Comparison of ENCODE assay signal across 20 cellular contexts in the genomic region with DNA sequence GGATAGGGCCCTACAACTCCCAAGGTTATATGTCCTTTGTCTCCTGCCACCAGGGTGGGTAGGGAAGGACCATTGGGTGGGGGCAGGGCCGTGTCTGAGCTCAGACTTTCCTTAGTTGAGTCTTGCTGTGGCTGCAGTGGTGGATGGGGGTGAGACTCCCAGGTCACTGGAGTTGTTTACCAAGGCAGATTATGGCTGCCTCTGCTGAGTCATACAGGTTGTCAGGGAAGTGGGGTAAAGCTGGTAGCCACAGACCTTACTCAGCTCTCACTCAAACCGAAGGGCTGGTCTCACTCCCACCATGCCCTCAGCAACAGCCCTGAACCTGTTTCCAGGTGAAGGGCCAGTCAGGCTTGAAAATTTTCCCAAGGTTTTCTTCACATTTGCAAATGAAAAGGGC. TPM values are rescaled to one million over a fixed set of nuclear protein-coding genes. Genes with fewer than 3 reads are reported as not detected.
A peak's percentile ranks its signal among the peaks of the same experiment; 100 is the strongest.
DNase-seq lines count a peak whose midpoint lies in the region; ATAC-seq, FAIRE-seq and TF ChIP-seq lines count a peak whose summit lies in the region.
"Had no signal": no experiment of that assay in that cellular context is flagged by ENCODE, and none has a peak within 500 bp of the region (broad histone marks: within the 10 kb centered on the region; RNA-seq: fewer than 3 reads in every experiment).

No MANE protein-coding gene starts in this region.

- H3K14ac ChIP-seq in neuronal stem cell (ENCODE audit: low read length), result no peak overlapping the region

- H3K27ac ChIP-seq in HUES6 (ENCODE audit: low read depth, low read length), result peak overlapping the region; percentile 75
- H3K27ac ChIP-seq in neuronal stem cell (replicated peaks; ENCODE audit: low read length), result no peak overlapping the region
- H3K27ac ChIP-seq: neutrophil had no signal

- H3K36me3 ChIP-seq in HUES6 (ENCODE audit: control insufficient read depth, insufficient read depth, low read length) (0 out of 2 replicates have a peak, but pooled peaks cover 2% of the 10 kb centered on the region), neuronal stem cell (replicated peaks in 1 of 2; ENCODE audit: control insufficient read depth in 2 of 2, insufficient read depth in 2 of 2, low read length in 2 of 2) (no peaks in the 10 kb centered on the region)
- H3K36me3 ChIP-seq: neutrophil had no signal

- no peak overlapping the region for H3K4me2 ChIP-seq in neuronal stem cell (ENCODE audit: insufficient read depth, low read length, poor library complexity, severe bottlenecking)

- H3K9me3 ChIP-seq in HUES6 (ENCODE audit: control insufficient read depth, insufficient read depth, low read depth, low read length), result peaks cover 22% of the 10 kb centered on the region
- H3K9me3 ChIP-seq in neuronal stem cell (replicated peaks in 1 of 2; ENCODE audit: control insufficient read depth in 2 of 2, insufficient read depth in 1 of 2, low read depth in 1 of 2, low read length in 2 of 2), result no peaks in the 10 kb centered on the region
- H3K9me3 ChIP-seq: Caco-2, neutrophil had no signal

- no peak overlapping the region for H3K27ac Mint-ChIP-seq in activated naive CD4-positive, alpha-beta T cell treated with anti-CD3 and anti-CD28 coated beads, Interleukin-2, amount 50 U/mL, for 72 hours
- H3K27ac Mint-ChIP-seq in activated T-helper 2 cell treated with anti-CD3 and anti-CD28 coated beads, Interferon-gamma antibody, Interleukin-2, Interleukin-4, amounts not matched to agents 10 μg/mL and 5 μg/mL and 100 μg/mL, durations not matched to agents 14 hours and 24 hours and 36 hours, result no peak overlapping the region
- H3K27ac Mint-ChIP-seq: activated naive CD4-positive, alpha-beta T cell treated with anti-CD3 and anti-CD28 coated beads, Interleukin-2, amount 10 ng/mL, durations not matched to agents 7 days and 5 days; memory B cell; T-cell had no signal

- H2AFZ ChIP-seq in neuronal stem cell (ENCODE audit: low read length), result no peak overlapping the region

- H2BK5ac ChIP-seq in neuronal stem cell (ENCODE audit: low read length), result no peak overlapping the region

- peak overlapping the region; percentile 22 for H3K4me3 ChIP-seq in HUES6 (ENCODE audit: low read depth, low read length)
- no peak overlapping the region for H3K4me3 ChIP-seq in neuronal stem cell (ENCODE audit: low read length in 2 of 2)

- TF ChIP-seq POLR2A in H54 (IDR thresholded peaks at IDR 0.05; ENCODE audit: low read depth, low read length), result no peak

- no peak overlapping the region for H3K23ac ChIP-seq in neuronal stem cell (ENCODE audit: low read depth, low read length, poor library complexity)

- H2BK12ac ChIP-seq in neuronal stem cell (ENCODE audit: low read length), result no peak overlapping the region

- H3K9ac ChIP-seq in HUES6 (ENCODE audit: low read length) (peak overlapping the region; percentile 50), neuronal stem cell (ENCODE audit: low read depth, low read length, poor library complexity) (no peak overlapping the region)

- H3K4ac ChIP-seq in neuronal stem cell (ENCODE audit: low read length), result no peak overlapping the region

- no peak overlapping the region for H2BK15ac ChIP-seq in neuronal stem cell (ENCODE audit: low read length)

- no peaks in the 10 kb centered on the region for H3K27me3 Mint-ChIP-seq in activated T-helper 2 cell treated with anti-CD3 and anti-CD28 coated beads, Interferon-gamma antibody, Interleukin-2, Interleukin-4, amounts not matched to agents 10 μg/mL and 5 μg/mL and 100 μg/mL, durations not matched to agents 14 hours and 24 hours and 36 hours (ENCODE audit: low read depth)
- H3K27me3 Mint-ChIP-seq: activated naive CD4-positive, alpha-beta T cell treated with anti-CD3 and anti-CD28 coated beads, Interleukin-2, amount 10 ng/mL, durations not matched to agents 7 days and 5 days; memory B cell had no signal

- H3K4me1 ChIP-seq in HUES6 (ENCODE audit: control insufficient read depth, insufficient read depth, low read length), result peaks cover 18% of the 10 kb centered on the region
- H3K4me1 ChIP-seq in neuronal stem cell (ENCODE audit: control insufficient read depth in 2 of 2, insufficient read depth in 1 of 2, low read depth in 1 of 2, low read length in 2 of 2), result no peaks in the 10 kb centered on the region
- H3K4me1 ChIP-seq: Caco-2 had no signal

- H3K79me1 ChIP-seq in neuronal stem cell (ENCODE audit: low read depth, low read length), result no peaks in the 10 kb centered on the region

- ATAC-seq in activated naive CD4-positive, alpha-beta T cell treated with anti-CD3 and anti-CD28 coated beads, Interleukin-2, amount 50 U/mL, for 72 hours, result peak; percentile 48 to 91
- ATAC-seq: sciatic nerve, T-cell had no signal

- peaks cover 2% of the 10 kb centered on the region for H3K4me1 Mint-ChIP-seq in activated T-helper 2 cell treated with anti-CD3 and anti-CD28 coated beads, Interferon-gamma antibody, Interleukin-2, Interleukin-4, amounts not matched to agents 10 μg/mL and 5 μg/mL and 100 μg/mL, durations not matched to agents 14 hours and 24 hours and 36 hours (ENCODE audit: low read depth)
- H3K4me1 Mint-ChIP-seq: activated naive CD4-positive, alpha-beta T cell treated with anti-CD3 and anti-CD28 coated beads, Interleukin-2, amount 10 ng/mL, durations not matched to agents 7 days and 5 days; memory B cell; T-cell had no signal

- H2AK5ac ChIP-seq in neuronal stem cell (ENCODE audit: low read depth, low read length), result no peak overlapping the region

- H3K4me3 Mint-ChIP-seq in activated T-helper 2 cell treated with anti-CD3 and anti-CD28 coated beads, Interferon-gamma antibody, Interleukin-2, Interleukin-4, amounts not matched to agents 10 μg/mL and 5 μg/mL and 100 μg/mL, durations not matched to agents 14 hours and 24 hours and 36 hours (ENCODE audit: low read depth), result no peak overlapping the region
- H3K4me3 Mint-ChIP-seq: activated naive CD4-positive, alpha-beta T cell treated with anti-CD3 and anti-CD28 coated beads, Interleukin-2, amount 10 ng/mL, durations not matched to agents 7 days and 5 days; memory B cell; T-cell had no signal

- FAIRE-seq in H54 (lab: Jason Lieb, UNC), result no peak

- WGBS in neuronal stem cell (ENCODE audit: extremely low coverage in 2 of 2, insufficient read length in 2 of 2, insufficient replicate concordance in 1 of 2), 2 donors, result no CpG with 5 or more reads among the region's 2 CpGs

- DNase-seq in activated naive CD4-positive, alpha-beta T cell treated with anti-CD3 and anti-CD28 coated beads, Interleukin-2, amount 50 U/mL, for 72 hours (ENCODE audit: low spot score in 2 of 2), result peak in 1 of 2 donors; percentile 15
- no peak for DNase-seq in activated naive CD4-positive, alpha-beta T cell treated with anti-CD3 and anti-CD28 coated beads, Interleukin-2, amount 50 U/mL, for 16 hours
- peak; percentile 8 for DNase-seq in activated T-helper 2 cell treated with anti-CD3 and anti-CD28 coated beads, Interferon-gamma antibody, Interleukin-2, Interleukin-4, amounts not matched to agents 10 μg/mL and 5 μg/mL and 100 μg/mL, durations not matched to agents 14 hours and 24 hours and 36 hours (ENCODE audit: low spot score)
- peak; percentile 29 for DNase-seq in stimulated activated CD8-positive, alpha-beta memory T cell treated with anti-CD3 and anti-CD28 coated beads, Interleukin-4, amount 100 ng/mL, for 48 hours
- DNase-seq in neuronal stem cell (ENCODE audit: low spot score) (no peak), NOMO-1 treated with dmso at 0.1 percent for 144 hours (lab: John Stamatoyannopoulos, UW; ENCODE audit: unreplicated experiment) (no peak), H54 (ENCODE audit: insufficient read length, low spot score) (no peak)
- DNase-seq: activated naive CD4-positive, alpha-beta T cell treated with anti-CD3 and anti-CD28 coated beads, Interleukin-2, amount 10 ng/mL, durations not matched to agents 7 days and 5 days; Caco-2; caudate nucleus; effector memory CD4-positive, alpha-beta T cell; foreskin fibroblast; NCI-H2081; NCI-H526; RPMI8226; T-cell had no signal

- peaks cover 8 to 10% of the 10 kb centered on the region in 2 donors for H3K9me3 Mint-ChIP-seq in activated naive CD4-positive, alpha-beta T cell treated with anti-CD3 and anti-CD28 coated beads, Interleukin-2, amount 50 U/mL, for 72 hours
- H3K9me3 Mint-ChIP-seq in activated T-helper 2 cell treated with anti-CD3 and anti-CD28 coated beads, Interferon-gamma antibody, Interleukin-2, Interleukin-4, amounts not matched to agents 10 μg/mL and 5 μg/mL and 100 μg/mL, durations not matched to agents 14 hours and 24 hours and 36 hours, result peaks cover 11% of the 10 kb centered on the region

- no peak overlapping the region for H4K91ac ChIP-seq in neuronal stem cell (ENCODE audit: low read depth, low read length, poor library complexity)

- intact Hi-C loops in activated T-helper 2 cell treated with anti-CD3 and anti-CD28 coated beads, Interferon-gamma antibody, Interleukin-2, Interleukin-4, amounts not matched to agents 10 μg/mL and 5 μg/mL and 100 μg/mL, durations not matched to agents 14 hours and 24 hours and 36 hours (cut with micrococcal nuclease), result no loop called here

- no peaks in the 10 kb centered on the region for H3K27me3 ChIP-seq in HUES6 (ENCODE audit: control insufficient read depth, insufficient read depth, low read length)
- no peaks in the 10 kb centered on the region for H3K27me3 ChIP-seq in neuronal stem cell (ENCODE audit: control insufficient read depth in 3 of 3, insufficient read depth in 3 of 3, low read depth in 1 of 3, low read length in 3 of 3)
- H3K27me3 ChIP-seq: neutrophil had no signal

- H2BK120ac ChIP-seq in neuronal stem cell (ENCODE audit: low read depth, low read length), result no peak overlapping the region

- peaks cover 6 to 22% of the 10 kb centered on the region in 2 donors for H3K36me3 Mint-ChIP-seq in activated naive CD4-positive, alpha-beta T cell treated with anti-CD3 and anti-CD28 coated beads, Interleukin-2, amount 50 U/mL, for 72 hours
- H3K36me3 Mint-ChIP-seq in activated T-helper 2 cell treated with anti-CD3 and anti-CD28 coated beads, Interferon-gamma antibody, Interleukin-2, Interleukin-4, amounts not matched to agents 10 μg/mL and 5 μg/mL and 100 μg/mL, durations not matched to agents 14 hours and 24 hours and 36 hours (ENCODE audit: low read depth), result peaks cover 17% of the 10 kb centered on the region

- no peak overlapping the region for H3K18ac ChIP-seq in neuronal stem cell (ENCODE audit: low read length)

- H4K8ac ChIP-seq in neuronal stem cell (ENCODE audit: low read depth, low read length), result no peak overlapping the region

RNA-seq across cellular contexts. Expression of a gene that starts 58.8 kb away (rescaled TPM):
- total RNA-seq in activated naive CD4-positive, alpha-beta T cell treated with anti-CD3 and anti-CD28 coated beads, Interleukin-2, amount 50 U/mL, for 72 hours, result 10 to 100 TPM in 1 of 2 donors, 1 to 10 TPM in 1; 1.5 to 14.2 TPM
- 2.7 and 2.9 TPM in 2 replicates for total RNA-seq in activated T-helper 2 cell treated with anti-CD3 and anti-CD28 coated beads, Interferon-gamma antibody, Interleukin-2, Interleukin-4, amounts not matched to agents 10 μg/mL and 5 μg/mL and 100 μg/mL, durations not matched to agents 14 hours and 24 hours and 36 hours
- 3.2 TPM for polyA plus RNA-seq in neuronal stem cell (2013, experiment 1 of 2)
- 2.1 TPM for polyA plus RNA-seq in neuronal stem cell (2013, experiment 2 of 2)

Comparison
In these comparisons a context has a peak if more than half of its experiments do, and no peak if none do; other contexts are left out.
1. DNase-seq: peak in activated T-helper 2 cell treated with anti-CD3 and anti-CD28 coated beads, Interferon-gamma antibody, Interleukin-2, Interleukin-4, amounts not matched to agents 10 μg/mL and 5 μg/mL and 100 μg/mL, durations not matched to agents 14 hours and 24 hours and 36 hours (single experiment) and stimulated activated CD8-positive, alpha-beta memory T cell treated with anti-CD3 and anti-CD28 coated beads, Interleukin-4, amount 100 ng/mL, for 48 hours (single experiment); none in activated naive CD4-positive, alpha-beta T cell treated with anti-CD3 and anti-CD28 coated beads, Interleukin-2, amount 50 U/mL, for 16 hours (single experiment), neuronal stem cell (single experiment), NOMO-1 treated with dmso at 0.1 percent for 144 hours (single experiment) and H54 (single experiment).